ENCODE assay signal across 22 cellular contexts in the genomic region with DNA sequence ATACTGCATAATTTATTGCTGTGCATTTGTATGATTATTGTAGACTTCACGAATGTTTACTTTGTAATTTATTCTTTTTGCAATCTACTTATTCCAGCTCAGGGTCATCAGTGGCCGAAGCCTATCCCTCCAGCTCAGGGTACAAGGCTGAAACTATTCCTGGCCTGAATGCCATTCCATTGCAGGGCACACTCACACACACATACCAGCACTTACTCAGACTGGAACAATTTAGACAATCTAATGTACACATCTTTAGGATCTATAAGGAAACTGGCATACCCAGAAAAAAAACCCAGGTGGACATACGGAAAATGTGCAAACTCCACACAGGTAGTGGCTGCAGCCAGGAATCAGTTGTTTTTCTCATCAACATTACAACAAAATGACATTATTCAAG.
"Had no signal": no experiment of that assay in that cellular context is flagged by ENCODE, and none has a peak within 500 bp of the region (broad histone marks: within the 10 kb centered on the region; RNA-seq: fewer than 3 reads in every experiment).

No MANE protein-coding gene starts in this region.

- H3K9me3 Mint-ChIP-seq: dendritic cell treated with granulocyte-macrophage colony-stimulating factor and Interleukin-4, amounts not matched to agents 40 ng/mL and 50 ng/mL, for 4 days; effector memory CD8-positive, alpha-beta T cell; naive thymus-derived CD4-positive, alpha-beta T cell; nephron progenitor cell had no signal

- H3K4me3 Mint-ChIP-seq: dendritic cell treated with granulocyte-macrophage colony-stimulating factor and Interleukin-4, amounts not matched to agents 40 ng/mL and 50 ng/mL, for 4 days; effector memory CD8-positive, alpha-beta T cell; naive thymus-derived CD4-positive, alpha-beta T cell; nephron progenitor cell had no signal

- H3K27ac ChIP-seq: esophagus squamous epithelium, heart left ventricle, left ventricle myocardium inferior, lower lobe of right lung, parathyroid adenoma, psoas muscle, sigmoid colon, tibial artery, upper lobe of right lung, vagina had no signal

- H3K4me3 ChIP-seq: esophagus squamous epithelium, heart left ventricle, left ventricle myocardium inferior, lower lobe of right lung, psoas muscle, sigmoid colon, tibial artery, upper lobe of right lung, vagina had no signal

- H3K27ac Mint-ChIP-seq: dendritic cell treated with granulocyte-macrophage colony-stimulating factor and Interleukin-4, amounts not matched to agents 40 ng/mL and 50 ng/mL, for 4 days; nephron progenitor cell had no signal

- ATAC-seq: effector memory CD8-positive, alpha-beta T cell; heart left ventricle; lower lobe of right lung; naive thymus-derived CD4-positive, alpha-beta T cell; psoas muscle; upper lobe of right lung had no signal

- DNase-seq: cerebellar nuclear complex; effector memory CD8-positive, alpha-beta T cell; esophagus squamous epithelium; foreskin fibroblast; heart left ventricle; islet precursor cell; left ventricle myocardium inferior; lower lobe of right lung; mesenchymal stem cell; midbrain; naive thymus-derived CD4-positive, alpha-beta T cell; nephron progenitor cell; psoas muscle; sigmoid colon; small intestine; stimulated activated CD4-positive, alpha-beta T cell treated with anti-CD3 and anti-CD28 coated beads, Interleukin-12 subunit alpha, Interleukin-12 subunit beta, amount 100 ng/mL, for 4 hours; stimulated activated naive CD4-positive, alpha-beta T cell treated with Interleukin-2 at 50 U/mL for 16 hours; tibial artery; upper lobe of right lung had no signal

- H3K9ac ChIP-seq: parathyroid adenoma had no signal

- H3K27me3 Mint-ChIP-seq: dendritic cell treated with granulocyte-macrophage colony-stimulating factor and Interleukin-4, amounts not matched to agents 40 ng/mL and 50 ng/mL, for 4 days; effector memory CD8-positive, alpha-beta T cell; naive thymus-derived CD4-positive, alpha-beta T cell had no signal

- H3K36me3 ChIP-seq: left ventricle myocardium inferior, lower lobe of right lung, sigmoid colon, tibial artery, vagina had no signal

- H3K9me3 ChIP-seq: esophagus squamous epithelium, heart left ventricle, left ventricle myocardium inferior, lower lobe of right lung, psoas muscle, sigmoid colon, tibial artery, upper lobe of right lung, vagina had no signal

- H3K4me1 ChIP-seq: lower lobe of right lung, parathyroid adenoma, vagina had no signal

- H2AFZ ChIP-seq: parathyroid adenoma had no signal

- H3K27me3 ChIP-seq: esophagus squamous epithelium, heart left ventricle, sigmoid colon, tibial artery, upper lobe of right lung, vagina had no signal
